Comparison of ENCODE assay signal across 15 cellular contexts in genomic region chr12:6161124-6161882, GRCh38. TPM values are rescaled to one million over a fixed set of nuclear protein-coding genes. Genes with fewer than 3 reads are reported as not detected.
A peak's percentile ranks its signal among the peaks of the same experiment; 100 is the strongest.
DNase-seq lines count a peak whose midpoint lies in the region; ATAC-seq and TF ChIP-seq lines count a peak whose summit lies in the region.
"Had no signal": no experiment of that assay in that cellular context is flagged by ENCODE, and none has a peak within 500 bp of the region (broad histone marks: within the 10 kb centered on the region; RNA-seq: fewer than 3 reads in every experiment).

No MANE protein-coding gene starts in this region.

- H3K4me3 ChIP-seq in brain microvascular endothelial cell (ENCODE audit: low read depth, low read length) = no peak overlapping the region
- no peak overlapping the region for H3K4me3 ChIP-seq in left ventricle myocardium inferior

- intact Hi-C loops in left ventricle myocardium inferior (cut with micrococcal nuclease) = no loop called here

- DNase-seq in GM04504 (ENCODE audit: low read depth) = peak; percentile 29
- DNase-seq in brain microvascular endothelial cell = peak; percentile 58
- DNase-seq in left ventricle myocardium inferior = peak; percentile 55
- no peak for DNase-seq in omental fat pad (ENCODE audit: low spot score)
- DNase-seq in NAMALWA (ENCODE audit: low spot score) = no peak
- no peak for DNase-seq in NCI-H1930 (lab: John Stamatoyannopoulos, UW)
- DNase-seq in NCI-H1092 treated with DMSO at 0.1 percent for 48 hours (lab: John Stamatoyannopoulos, UW) = no peak
- DNase-seq: activated CD4-positive, alpha-beta T cell treated with anti-CD3 and anti-CD28 coated beads for 4 hours; activated T-cell treated with anti-CD3 and anti-CD28 coated beads, Interleukin-2, amount 50 U/mL, for 72 hours; CD8-positive, alpha-beta T cell; H7; NCI-H2227 treated with DMSO at 0.1 percent for 48 hours; OCI-M1 had no signal

- TF ChIP-seq CTCF in brain microvascular endothelial cell (IDR thresholded peaks at IDR 0.05; ENCODE audit: low read depth, low read length, missing control alignments) = no peak
- no peak for TF ChIP-seq CTCF in left ventricle myocardium inferior (IDR thresholded peaks at IDR 0.05; ENCODE audit: borderline replicate concordance)
- no peak for TF ChIP-seq CTCF in omental fat pad (IDR thresholded peaks at IDR 0.05)

- ATAC-seq in omental fat pad (ENCODE audit: low FRiP score) = peak; percentile 38
- no peak for ATAC-seq in HG03045 (IDR thresholded peaks at IDR 0.05; ENCODE audit: unreplicated experiment)
- ATAC-seq: activated T-cell treated with anti-CD3 and anti-CD28 coated beads, Interleukin-2, amount 50 U/mL, for 72 hours; CD8-positive, alpha-beta T cell had no signal

- H3K27ac ChIP-seq in brain microvascular endothelial cell (no peak overlapping the region), left ventricle myocardium inferior (replicated peaks) (peak overlapping the region; percentile 75)

- no peaks in the 10 kb centered on the region for H3K9me3 ChIP-seq in left ventricle myocardium inferior (replicated peaks)

- in situ Hi-C loops in brain microvascular endothelial cell (cut with HindIII; ENCODE audit: low pct_ligation_motif_present, low sequenced_read_pairs) = no loop called here

- H3K4me1 ChIP-seq in left ventricle myocardium inferior = peaks cover 38% of the 10 kb centered on the region

- H3K27me3 ChIP-seq in brain microvascular endothelial cell (replicated peaks) (no peaks in the 10 kb centered on the region), left ventricle myocardium inferior (ENCODE audit: low read depth) (peaks cover 5% of the 10 kb centered on the region)

- H3K36me3 ChIP-seq in brain microvascular endothelial cell (replicated peaks) (no peaks in the 10 kb centered on the region), left ventricle myocardium inferior (no peaks in the 10 kb centered on the region)

RNA-seq across cellular contexts. Expression of gene VWF, which starts 36.8 kb away (rescaled TPM):
- 250 TPM for total RNA-seq in left ventricle myocardium inferior
- 1,000 to 10,000 TPM in 1 of 4 donors, 100 to 1,000 TPM in 2, 10 to 100 TPM in 1; 78.4 to 1,203 (median 422) TPM for total RNA-seq in omental fat pad
- total RNA-seq: CD8-positive, alpha-beta T cell; T-helper 1 cell treated with Interleukin-12 subunit alpha and Interleukin-12 subunit beta and Interleukin-4 antibody, amounts not matched to agents 30 ng/mL and 1 ng/mL, for 36 hours had no signal

RNA-seq across cellular contexts. Expression of gene CD9, which starts 38.9 kb away (rescaled TPM):
- total RNA-seq in left ventricle myocardium inferior = 55.5 TPM
- total RNA-seq in omental fat pad = 100 to 1,000 TPM in 2 of 4 donors, 10 to 100 TPM in 2; 68.3 to 181 (median 119) TPM

Comparison
In these comparisons a context has a peak if more than half of its experiments do, and no peak if none do; other contexts are left out.
1. DNase-seq: peak in GM04504 (single experiment), brain microvascular endothelial cell (single experiment) and left ventricle myocardium inferior (single experiment); none in omental fat pad (single experiment), NAMALWA (single experiment), NCI-H1930 (0 of 2) and NCI-H1092 treated with DMSO at 0.1 percent for 48 hours (single experiment).